In genomic region chr1:21175324-21175669, GRCh38 we compare ENCODE assay signal across 8 cellular contexts. TPM values are rescaled to one million over a fixed set of nuclear protein-coding genes. Genes with fewer than 3 reads are reported as not detected.
DNase-seq lines count a peak whose midpoint lies in the region; ATAC-seq, FAIRE-seq and TF ChIP-seq lines count a peak whose summit lies in the region.

No MANE protein-coding gene starts in this region.

- no peak for ATAC-seq in activated CD4-positive, alpha-beta T cell treated with anti-CD3 and anti-CD28 coated beads for 36 hours
- 0 out of 3 replicates have a peak, but pooled peaks have one; percentile 6 for ATAC-seq in RWPE2 (ENCODE audit: low read depth)
- ATAC-seq in stimulated activated effector memory CD8-positive, alpha-beta T cell treated with anti-CD3 and anti-CD28 coated beads, Interleukin-12 subunit alpha, Interleukin-12 subunit beta, amount 100 ng/mL, for 72 hours = no peak

- H3K4me3 ChIP-seq in RWPE2 (ENCODE audit: severe bottlenecking) (peak overlapping the region; percentile 77), bronchial epithelial cell (ENCODE audit: low read depth, low read length) (peak overlapping the region; percentile 69)

- FAIRE-seq in bronchial epithelial cell (lab: Jason Lieb, UNC) = no peak

- H3K9me3 Mint-ChIP-seq in activated CD4-positive, alpha-beta T cell treated with anti-CD3 and anti-CD28 coated beads for 36 hours (ENCODE audit: low read depth) = no peaks in the 10 kb centered on the region
- H3K9me3 Mint-ChIP-seq in stimulated activated effector memory CD8-positive, alpha-beta T cell treated with anti-CD3 and anti-CD28 coated beads, Interleukin-12 subunit alpha, Interleukin-12 subunit beta, amount 100 ng/mL, for 72 hours = no peaks in the 10 kb centered on the region

- peaks cover 32% of the 10 kb centered on the region for H3K36me3 Mint-ChIP-seq in activated CD4-positive, alpha-beta T cell treated with anti-CD3 and anti-CD28 coated beads for 36 hours (ENCODE audit: low read depth)
- H3K36me3 Mint-ChIP-seq in stimulated activated effector memory CD8-positive, alpha-beta T cell treated with anti-CD3 and anti-CD28 coated beads, Interleukin-12 subunit alpha, Interleukin-12 subunit beta, amount 100 ng/mL, for 72 hours = peaks cover 25% of the 10 kb centered on the region

- TF ChIP-seq CTCF in RWPE2 (IDR thresholded peaks at IDR 0.05; ENCODE audit: poor library complexity, severe bottlenecking) (no peak), bronchial epithelial cell (IDR thresholded peaks at IDR 0.05; ENCODE audit: insufficient read depth, low read length, severe bottlenecking) (no peak)

- H3K4me1 ChIP-seq in RWPE2 (ENCODE audit: insufficient read depth, poor library complexity, severe bottlenecking) = peaks cover 7% of the 10 kb centered on the region

- intact Hi-C loops in activated CD4-positive, alpha-beta T cell treated with anti-CD3 and anti-CD28 coated beads for 36 hours (cut with DNase I, micrococcal nuclease) = loop anchor here (1.0 to 10.0 kb wide), 7 partner anchors 153 to 852 kb away; partner anchors contain the start of gene HP1BP3 (in 1 of the 2)

- H3K27me3 Mint-ChIP-seq in activated CD4-positive, alpha-beta T cell treated with anti-CD3 and anti-CD28 coated beads for 36 hours = no peaks in the 10 kb centered on the region

- POLR2A ChIA-PET in activated CD4-positive, alpha-beta T cell treated with anti-CD3 and anti-CD28 coated beads for 36 hours (lab: Charles Lee) = interaction anchor here (0.7 to 1.0 kb wide), 2 partner anchors 313 to 390 kb away, joined by 3 read pairs; no protein-coding TSS in a partner anchor

- no peaks in the 10 kb centered on the region for H3K9me3 ChIP-seq in RWPE2 (ENCODE audit: severe bottlenecking)

- peaks cover 32% of the 10 kb centered on the region for H3K4me1 Mint-ChIP-seq in activated CD4-positive, alpha-beta T cell treated with anti-CD3 and anti-CD28 coated beads for 36 hours
- peaks cover 35% of the 10 kb centered on the region for H3K4me1 Mint-ChIP-seq in stimulated activated effector memory CD8-positive, alpha-beta T cell treated with anti-CD3 and anti-CD28 coated beads, Interleukin-12 subunit alpha, Interleukin-12 subunit beta, amount 100 ng/mL, for 72 hours

- CTCF ChIA-PET in activated CD4-positive, alpha-beta T cell treated with anti-CD3 and anti-CD28 coated beads for 36 hours (lab: Charles Lee) = interaction anchor here (0.7 to 4.0 kb wide), 2 partner anchors 20 to 479 kb away, joined by 3 to 14 read pairs; no protein-coding TSS in a partner anchor

- H3K4me3 Mint-ChIP-seq in activated CD4-positive, alpha-beta T cell treated with anti-CD3 and anti-CD28 coated beads for 36 hours = peak overlapping the region; percentile 81
- peak overlapping the region; percentile 87 for H3K4me3 Mint-ChIP-seq in stimulated activated effector memory CD8-positive, alpha-beta T cell treated with anti-CD3 and anti-CD28 coated beads, Interleukin-12 subunit alpha, Interleukin-12 subunit beta, amount 100 ng/mL, for 72 hours

- H3K36me3 ChIP-seq in RWPE2 (ENCODE audit: low read depth) (peaks cover 21% of the 10 kb centered on the region), bronchial epithelial cell (ENCODE audit: control insufficient read depth, insufficient read depth, low read length) (peaks cover 2% of the 10 kb centered on the region)

- H3K27ac ChIP-seq in RWPE2 (ENCODE audit: poor library complexity, severe bottlenecking) = peak overlapping the region; percentile 91

- DNase-seq in activated CD4-positive, alpha-beta T cell treated with anti-CD3 and anti-CD28 coated beads for 36 hours = peak; percentile 56
- DNase-seq in activated CD4-positive, alpha-beta T cell treated with anti-CD3 and anti-CD28 coated beads for 1 hour = no peak
- no peak for DNase-seq in RWPE2 (ENCODE audit: low spot score)
- peak; percentile 37 for DNase-seq in bronchial epithelial cell (ENCODE audit: low read depth)
- DNase-seq in kidney glomerular epithelial cell (lab: John Stamatoyannopoulos, UW) = peak; percentile 42
- no peak for DNase-seq in stimulated activated effector memory CD8-positive, alpha-beta T cell treated with anti-CD3 and anti-CD28 coated beads, Interleukin-12 subunit alpha, Interleukin-12 subunit beta, amount 100 ng/mL, for 72 hours (ENCODE audit: low spot score in 2 of 2)
- no peak for DNase-seq in 8988T
- DNase-seq in HuH-7 (ENCODE audit: low spot score) = no peak

- peak overlapping the region; percentile 87 for H3K27ac Mint-ChIP-seq in activated CD4-positive, alpha-beta T cell treated with anti-CD3 and anti-CD28 coated beads for 36 hours
- peak overlapping the region; percentile 93 for H3K27ac Mint-ChIP-seq in stimulated activated effector memory CD8-positive, alpha-beta T cell treated with anti-CD3 and anti-CD28 coated beads, Interleukin-12 subunit alpha, Interleukin-12 subunit beta, amount 100 ng/mL, for 72 hours

- H3K27me3 ChIP-seq in RWPE2 (ENCODE audit: insufficient read depth, poor library complexity, severe bottlenecking) (no peaks in the 10 kb centered on the region), bronchial epithelial cell (ENCODE audit: control insufficient read depth, insufficient read depth, low read length) (no peaks in the 10 kb centered on the region)

RNA-seq across cellular contexts. Expression of gene EIF4G3, which starts 1.4 kb away (rescaled TPM):
- 10 to 100 TPM; 47.0 to 55.0 TPM for total RNA-seq in activated CD4-positive, alpha-beta T cell treated with anti-CD3 and anti-CD28 coated beads for 36 hours
- total RNA-seq in bronchial epithelial cell = 20.5 and 28.2 TPM in 2 replicates

Comparison
In these comparisons a context has a peak if more than half of its experiments do, and no peak if none do; other contexts are left out.
1. DNase-seq: peak in activated CD4-positive, alpha-beta T cell treated with anti-CD3 and anti-CD28 coated beads for 36 hours (single experiment), bronchial epithelial cell (single experiment) and kidney glomerular epithelial cell (single experiment); none in activated CD4-positive, alpha-beta T cell treated with anti-CD3 and anti-CD28 coated beads for 1 hour (single experiment), RWPE2 (single experiment), stimulated activated effector memory CD8-positive, alpha-beta T cell treated with anti-CD3 and anti-CD28 coated beads, Interleukin-12 subunit alpha, Interleukin-12 subunit beta, amount 100 ng/mL, for 72 hours (0 of 2), 8988T (single experiment) and HuH-7 (single experiment).